In genomic region chr10:43998021-43998809, GRCh38 we compare ENCODE assay signal across 19 cellular contexts.
DNase-seq lines count a peak whose midpoint lies in the region; ATAC-seq, FAIRE-seq and TF ChIP-seq lines count a peak whose summit lies in the region.
"Had no signal": no experiment of that assay in that cellular context is flagged by ENCODE, and none has a peak within 500 bp of the region (broad histone marks: within the 10 kb centered on the region; RNA-seq: fewer than 3 reads in every experiment).

No MANE protein-coding gene starts in this region.

- H3K27ac Mint-ChIP-seq in neural progenitor cell = no peak overlapping the region
- H3K27ac Mint-ChIP-seq: activated CD8-positive, alpha-beta T cell treated with anti-CD3 and anti-CD28 coated beads, Interleukin-2, amount 10 ng/mL, durations not matched to agents 7 days and 5 days had no signal

- peak overlapping the region in 2 of 4 donors; percentile 19 to 52 for H3K27ac ChIP-seq in pancreas
- H3K27ac ChIP-seq in WERI-Rb-1 = no peak overlapping the region
- no peak overlapping the region for H3K27ac ChIP-seq in neural progenitor cell
- H3K27ac ChIP-seq: C4-2B, SJSA1 had no signal

- H2AFZ ChIP-seq in neural progenitor cell (replicated peaks) = no peak overlapping the region

- H3K27me3 ChIP-seq in pancreas (no peaks in the 10 kb centered on the region), WERI-Rb-1 (ENCODE audit: insufficient read depth, low read depth, severe bottlenecking) (peaks cover 68% of the 10 kb centered on the region), neural progenitor cell (no peaks in the 10 kb centered on the region)
- H3K27me3 ChIP-seq: SJSA1, spleen had no signal

- peaks cover 0 to 20% (median 11%) of the 10 kb centered on the region in 3 donors for H3K4me1 ChIP-seq in pancreas
- no peaks in the 10 kb centered on the region for H3K4me1 ChIP-seq in neural progenitor cell

- H3K4me2 ChIP-seq in neural progenitor cell = no peak overlapping the region

- no peaks in the 10 kb centered on the region for H3K79me2 ChIP-seq in neural progenitor cell (ENCODE audit: low read depth)

- ATAC-seq in SK-N-SH treated with all-trans-retinoic acid at 6 μM for 48 hours (peak; percentile 94), pancreas (peak; percentile 64 to 83 (median 76))
- ATAC-seq: activated CD8-positive, alpha-beta T cell treated with anti-CD3 and anti-CD28 coated beads, Interleukin-2, amount 10 ng/mL, durations not matched to agents 7 days and 5 days; HCT116; K562; stimulated activated naive CD8-positive, alpha-beta T cell treated with anti-CD3 and anti-CD28 coated beads, Interleukin-15, Interleukin-2, amounts not matched to agents 100 U/mL and 50 U/mL, for 24 hours had no signal

- no peaks in the 10 kb centered on the region for H3K9me3 ChIP-seq in pancreas
- H3K9me3 ChIP-seq in WERI-Rb-1 (ENCODE audit: severe bottlenecking) = peaks cover 1% of the 10 kb centered on the region
- peaks cover 6% of the 10 kb centered on the region for H3K9me3 ChIP-seq in neural progenitor cell (ENCODE audit: low read depth)
- H3K9me3 ChIP-seq: SJSA1, spleen had no signal

- H3K36me3 Mint-ChIP-seq in neural progenitor cell = no peaks in the 10 kb centered on the region

- WGBS in pancreas, 2 donors = 75 to 78% methylated on average over 4 of the region's 4 CpGs

- in situ Hi-C loops in G401 (cut with HindIII; ENCODE audit: low sequenced_read_pairs) = no loop called here

- H4K20me1 ChIP-seq in neural progenitor cell (ENCODE audit: low read depth) = no peaks in the 10 kb centered on the region

- H3K4me1 Mint-ChIP-seq in neural progenitor cell = no peaks in the 10 kb centered on the region

- H3K4me3 ChIP-seq in pancreas (no peak overlapping the region), WERI-Rb-1 (ENCODE audit: low read depth, low read length) (no peak overlapping the region), neural progenitor cell (no peak overlapping the region)
- H3K4me3 ChIP-seq: K562, SJSA1, spleen had no signal

- intact Hi-C loops in pancreas (cut with DNase I) = no loop called here

- H3K4me3 Mint-ChIP-seq in neural progenitor cell = no peak overlapping the region
- H3K4me3 Mint-ChIP-seq: activated CD8-positive, alpha-beta T cell treated with anti-CD3 and anti-CD28 coated beads, Interleukin-2, amount 10 ng/mL, durations not matched to agents 7 days and 5 days had no signal

- H3K27me3 Mint-ChIP-seq in neural progenitor cell (ENCODE audit: insufficient read depth, low read depth) = peaks cover 4% of the 10 kb centered on the region

- H3F3A ChIP-seq in neural progenitor cell (ENCODE audit: low read depth) = no peaks in the 10 kb centered on the region

- no peak overlapping the region for H3K9ac ChIP-seq in neural progenitor cell

- H3K36me3 ChIP-seq in pancreas = no peaks in the 10 kb centered on the region
- H3K36me3 ChIP-seq in WERI-Rb-1 = no peaks in the 10 kb centered on the region
- no peaks in the 10 kb centered on the region for H3K36me3 ChIP-seq in neural progenitor cell
- H3K36me3 ChIP-seq: SJSA1, spleen had no signal

- no peak for FAIRE-seq in pancreas (lab: Jason Lieb, UNC)
- FAIRE-seq: K562, TTC549 had no signal

- H3K9me3 Mint-ChIP-seq in neural progenitor cell = peaks cover 2% of the 10 kb centered on the region

- TF ChIP-seq CTCF in pancreas (IDR thresholded peaks at IDR 0.05) (no peak), WERI-Rb-1 (IDR thresholded peaks at IDR 0.05; ENCODE audit: low read depth, low read length) (no peak), neural progenitor cell (IDR thresholded peaks at IDR 0.05) (no peak)

- DNase-seq in G401 (ENCODE audit: low spot score) = peak; percentile 4
- DNase-seq in glomerular visceral epithelial cell (ENCODE audit: extremely low spot score) = peak; percentile 40
- no peak for DNase-seq in pancreas
- no peak for DNase-seq in stimulated activated CD4-positive, alpha-beta T cell treated with anti-CD3 and anti-CD28 coated beads, Interleukin-4, amount 100 ng/mL, for 24 hours
- DNase-seq in WERI-Rb-1 = no peak
- no peak for DNase-seq in neural progenitor cell (ENCODE audit: low spot score)
- DNase-seq in NCI-H1417 (lab: John Stamatoyannopoulos, UW) = no peak
- DNase-seq: activated CD8-positive, alpha-beta T cell treated with anti-CD3 and anti-CD28 coated beads, Interleukin-2, amount 10 ng/mL, durations not matched to agents 7 days and 5 days; amygdala; NCI-H146; NCI-H226; spleen; stimulated activated naive CD8-positive, alpha-beta T cell treated with anti-CD3 and anti-CD28 coated beads, Interleukin-15, Interleukin-2, amounts not matched to agents 100 U/mL and 50 U/mL, for 24 hours had no signal

TF ChIP-seq in SK-N-SH treated with all-trans-retinoic acid at 6 μM for 48 hours, 23 proteins besides CTCF, POLR2A, EP300 and RAD21:
- peak; percentile 34; the same call in 1 of the 2 replicates for TF ChIP-seq RARB (CRISPR knock-in tag; IDR thresholded peaks at IDR 0.05)
- peak; percentile 74 for TF ChIP-seq ISL1 (CRISPR knock-in tag; IDR thresholded peaks at IDR 0.05)
- TF ChIP-seq TSHZ2 (CRISPR knock-in tag; IDR thresholded peaks at IDR 0.05) = no peak

Comparison
In these comparisons a context has a peak if more than half of its experiments do, and no peak if none do; other contexts are left out.
1. DNase-seq: peak in G401 (single experiment) and glomerular visceral epithelial cell (single experiment); none in pancreas (0 of 6), stimulated activated CD4-positive, alpha-beta T cell treated with anti-CD3 and anti-CD28 coated beads, Interleukin-4, amount 100 ng/mL, for 24 hours (single experiment), WERI-Rb-1 (single experiment), neural progenitor cell (single experiment) and NCI-H1417 (0 of 3).